ENCODE assay signal across 2 cellular contexts in the genomic region with DNA sequence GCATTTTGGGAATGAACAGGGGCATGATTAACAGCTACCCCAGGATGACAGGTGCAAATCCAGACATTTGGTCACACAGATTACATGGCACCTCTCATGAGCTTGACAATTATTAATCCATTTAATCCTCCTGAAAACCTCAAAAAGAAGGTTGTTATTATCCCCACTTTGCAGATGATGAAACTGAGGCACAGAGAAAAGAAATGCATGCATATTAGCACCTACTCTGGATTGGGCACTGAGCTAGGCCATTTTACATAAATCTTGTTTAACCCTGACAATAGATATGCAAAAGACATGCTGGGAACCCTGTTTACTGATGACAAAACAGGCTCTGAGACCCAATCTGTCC.
TF ChIP-seq lines count a peak whose summit lies in the region.

No MANE protein-coding gene starts in this region.

TF ChIP-seq in GM23338, 12 proteins besides CTCF, POLR2A, EP300 and RAD21:
- no peak for TF ChIP-seq STAT1 (IDR thresholded peaks at IDR 0.05; ENCODE audit: unreplicated experiment)
- no peak for TF ChIP-seq EZH2phosphoT487 (IDR thresholded peaks at IDR 0.05; ENCODE audit: unreplicated experiment)
- no peak for TF ChIP-seq POLR2AphosphoS5 (IDR thresholded peaks at IDR 0.05; ENCODE audit: low read depth)
- TF ChIP-seq, protein P1, sequence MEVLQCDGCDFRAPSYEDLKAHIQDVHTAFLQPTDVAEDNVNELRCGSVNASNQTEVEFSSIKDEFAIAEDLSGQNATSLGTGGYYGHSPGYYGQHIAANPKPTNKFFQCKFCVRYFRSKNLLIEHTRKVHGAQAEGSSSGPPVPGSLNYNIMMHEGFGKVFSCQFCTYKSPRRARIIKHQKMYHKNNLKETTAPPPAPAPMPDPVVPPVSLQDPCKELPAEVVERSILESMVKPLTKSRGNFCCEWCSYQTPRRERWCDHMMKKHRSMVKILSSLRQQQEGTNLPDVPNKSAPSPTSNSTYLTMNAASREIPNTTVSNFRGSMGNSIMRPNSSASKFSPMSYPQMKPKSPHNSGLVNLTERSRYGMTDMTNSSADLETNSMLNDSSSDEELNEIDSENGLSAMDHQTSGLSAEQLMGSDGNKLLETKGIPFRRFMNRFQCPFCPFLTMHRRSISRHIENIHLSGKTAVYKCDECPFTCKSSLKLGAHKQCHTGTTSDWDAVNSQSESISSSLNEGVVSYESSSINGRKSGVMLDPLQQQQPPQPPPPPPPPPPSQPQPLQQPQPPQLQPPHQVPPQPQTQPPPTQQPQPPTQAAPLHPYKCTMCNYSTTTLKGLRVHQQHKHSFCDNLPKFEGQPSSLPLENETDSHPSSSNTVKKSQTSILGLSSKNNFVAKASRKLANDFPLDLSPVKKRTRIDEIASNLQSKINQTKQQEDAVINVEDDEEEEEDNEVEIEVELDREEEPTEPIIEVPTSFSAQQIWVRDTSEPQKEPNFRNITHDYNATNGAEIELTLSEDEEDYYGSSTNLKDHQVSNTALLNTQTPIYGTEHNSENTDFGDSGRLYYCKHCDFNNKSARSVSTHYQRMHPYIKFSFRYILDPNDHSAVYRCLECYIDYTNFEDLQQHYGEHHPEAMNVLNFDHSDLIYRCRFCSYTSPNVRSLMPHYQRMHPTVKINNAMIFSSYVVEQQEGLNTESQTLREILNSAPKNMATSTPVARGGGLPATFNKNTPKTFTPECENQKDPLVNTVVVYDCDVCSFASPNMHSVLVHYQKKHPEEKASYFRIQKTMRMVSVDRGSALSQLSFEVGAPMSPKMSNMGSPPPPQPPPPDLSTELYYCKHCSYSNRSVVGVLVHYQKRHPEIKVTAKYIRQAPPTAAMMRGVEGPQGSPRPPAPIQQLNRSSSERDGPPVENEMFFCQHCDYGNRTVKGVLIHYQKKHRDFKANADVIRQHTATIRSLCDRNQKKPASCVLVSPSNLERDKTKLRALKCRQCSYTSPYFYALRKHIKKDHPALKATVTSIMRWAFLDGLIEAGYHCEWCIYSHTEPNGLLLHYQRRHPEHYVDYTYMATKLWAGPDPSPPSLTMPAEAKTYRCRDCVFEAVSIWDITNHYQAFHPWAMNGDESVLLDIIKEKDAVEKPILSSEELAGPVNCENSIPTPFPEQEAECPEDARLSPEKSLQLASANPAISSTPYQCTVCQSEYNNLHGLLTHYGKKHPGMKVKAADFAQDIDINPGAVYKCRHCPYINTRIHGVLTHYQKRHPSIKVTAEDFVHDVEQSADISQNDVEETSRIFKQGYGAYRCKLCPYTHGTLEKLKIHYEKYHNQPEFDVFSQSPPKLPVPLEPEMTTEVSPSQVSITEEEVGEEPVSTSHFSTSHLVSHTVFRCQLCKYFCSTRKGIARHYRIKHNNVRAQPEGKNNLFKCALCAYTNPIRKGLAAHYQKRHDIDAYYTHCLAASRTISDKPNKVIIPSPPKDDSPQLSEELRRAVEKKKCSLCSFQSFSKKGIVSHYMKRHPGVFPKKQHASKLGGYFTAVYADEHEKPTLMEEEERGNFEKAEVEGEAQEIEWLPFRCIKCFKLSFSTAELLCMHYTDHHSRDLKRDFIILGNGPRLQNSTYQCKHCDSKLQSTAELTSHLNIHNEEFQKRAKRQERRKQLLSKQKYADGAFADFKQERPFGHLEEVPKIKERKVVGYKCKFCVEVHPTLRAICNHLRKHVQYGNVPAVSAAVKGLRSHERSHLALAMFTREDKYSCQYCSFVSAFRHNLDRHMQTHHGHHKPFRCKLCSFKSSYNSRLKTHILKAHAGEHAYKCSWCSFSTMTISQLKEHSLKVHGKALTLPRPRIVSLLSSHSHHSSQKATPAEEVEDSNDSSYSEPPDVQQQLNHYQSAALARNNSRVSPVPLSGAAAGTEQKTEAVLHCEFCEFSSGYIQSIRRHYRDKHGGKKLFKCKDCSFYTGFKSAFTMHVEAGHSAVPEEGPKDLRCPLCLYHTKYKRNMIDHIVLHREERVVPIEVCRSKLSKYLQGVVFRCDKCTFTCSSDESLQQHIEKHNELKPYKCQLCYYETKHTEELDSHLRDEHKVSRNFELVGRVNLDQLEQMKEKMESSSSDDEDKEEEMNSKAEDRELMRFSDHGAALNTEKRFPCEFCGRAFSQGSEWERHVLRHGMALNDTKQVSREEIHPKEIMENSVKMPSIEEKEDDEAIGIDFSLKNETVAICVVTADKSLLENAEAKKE (CRISPR knock-in tag; IDR thresholded peaks at IDR 0.05), result no peak
- no peak for TF ChIP-seq ZNF331 (CRISPR knock-in tag; IDR thresholded peaks at IDR 0.05; ENCODE audit: low read depth)
- no peak for TF ChIP-seq JUNB (IDR thresholded peaks at IDR 0.05; ENCODE audit: unreplicated experiment)
- no peak for TF ChIP-seq CREB1 (CRISPR knock-in tag; IDR thresholded peaks at IDR 0.05; ENCODE audit: low read depth)
- no peak for TF ChIP-seq NANOG (IDR thresholded peaks at IDR 0.05; ENCODE audit: borderline replicate concordance)
- TF ChIP-seq, protein P2, sequence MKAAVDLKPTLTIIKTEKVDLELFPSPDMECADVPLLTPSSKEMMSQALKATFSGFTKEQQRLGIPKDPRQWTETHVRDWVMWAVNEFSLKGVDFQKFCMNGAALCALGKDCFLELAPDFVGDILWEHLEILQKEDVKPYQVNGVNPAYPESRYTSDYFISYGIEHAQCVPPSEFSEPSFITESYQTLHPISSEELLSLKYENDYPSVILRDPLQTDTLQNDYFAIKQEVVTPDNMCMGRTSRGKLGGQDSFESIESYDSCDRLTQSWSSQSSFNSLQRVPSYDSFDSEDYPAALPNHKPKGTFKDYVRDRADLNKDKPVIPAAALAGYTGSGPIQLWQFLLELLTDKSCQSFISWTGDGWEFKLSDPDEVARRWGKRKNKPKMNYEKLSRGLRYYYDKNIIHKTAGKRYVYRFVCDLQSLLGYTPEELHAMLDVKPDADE (IDR thresholded peaks at IDR 0.05), result no peak

TF ChIP-seq in H1, 55 proteins besides CTCF, POLR2A, EP300 and RAD21:
- TF ChIP-seq, protein P3, sequence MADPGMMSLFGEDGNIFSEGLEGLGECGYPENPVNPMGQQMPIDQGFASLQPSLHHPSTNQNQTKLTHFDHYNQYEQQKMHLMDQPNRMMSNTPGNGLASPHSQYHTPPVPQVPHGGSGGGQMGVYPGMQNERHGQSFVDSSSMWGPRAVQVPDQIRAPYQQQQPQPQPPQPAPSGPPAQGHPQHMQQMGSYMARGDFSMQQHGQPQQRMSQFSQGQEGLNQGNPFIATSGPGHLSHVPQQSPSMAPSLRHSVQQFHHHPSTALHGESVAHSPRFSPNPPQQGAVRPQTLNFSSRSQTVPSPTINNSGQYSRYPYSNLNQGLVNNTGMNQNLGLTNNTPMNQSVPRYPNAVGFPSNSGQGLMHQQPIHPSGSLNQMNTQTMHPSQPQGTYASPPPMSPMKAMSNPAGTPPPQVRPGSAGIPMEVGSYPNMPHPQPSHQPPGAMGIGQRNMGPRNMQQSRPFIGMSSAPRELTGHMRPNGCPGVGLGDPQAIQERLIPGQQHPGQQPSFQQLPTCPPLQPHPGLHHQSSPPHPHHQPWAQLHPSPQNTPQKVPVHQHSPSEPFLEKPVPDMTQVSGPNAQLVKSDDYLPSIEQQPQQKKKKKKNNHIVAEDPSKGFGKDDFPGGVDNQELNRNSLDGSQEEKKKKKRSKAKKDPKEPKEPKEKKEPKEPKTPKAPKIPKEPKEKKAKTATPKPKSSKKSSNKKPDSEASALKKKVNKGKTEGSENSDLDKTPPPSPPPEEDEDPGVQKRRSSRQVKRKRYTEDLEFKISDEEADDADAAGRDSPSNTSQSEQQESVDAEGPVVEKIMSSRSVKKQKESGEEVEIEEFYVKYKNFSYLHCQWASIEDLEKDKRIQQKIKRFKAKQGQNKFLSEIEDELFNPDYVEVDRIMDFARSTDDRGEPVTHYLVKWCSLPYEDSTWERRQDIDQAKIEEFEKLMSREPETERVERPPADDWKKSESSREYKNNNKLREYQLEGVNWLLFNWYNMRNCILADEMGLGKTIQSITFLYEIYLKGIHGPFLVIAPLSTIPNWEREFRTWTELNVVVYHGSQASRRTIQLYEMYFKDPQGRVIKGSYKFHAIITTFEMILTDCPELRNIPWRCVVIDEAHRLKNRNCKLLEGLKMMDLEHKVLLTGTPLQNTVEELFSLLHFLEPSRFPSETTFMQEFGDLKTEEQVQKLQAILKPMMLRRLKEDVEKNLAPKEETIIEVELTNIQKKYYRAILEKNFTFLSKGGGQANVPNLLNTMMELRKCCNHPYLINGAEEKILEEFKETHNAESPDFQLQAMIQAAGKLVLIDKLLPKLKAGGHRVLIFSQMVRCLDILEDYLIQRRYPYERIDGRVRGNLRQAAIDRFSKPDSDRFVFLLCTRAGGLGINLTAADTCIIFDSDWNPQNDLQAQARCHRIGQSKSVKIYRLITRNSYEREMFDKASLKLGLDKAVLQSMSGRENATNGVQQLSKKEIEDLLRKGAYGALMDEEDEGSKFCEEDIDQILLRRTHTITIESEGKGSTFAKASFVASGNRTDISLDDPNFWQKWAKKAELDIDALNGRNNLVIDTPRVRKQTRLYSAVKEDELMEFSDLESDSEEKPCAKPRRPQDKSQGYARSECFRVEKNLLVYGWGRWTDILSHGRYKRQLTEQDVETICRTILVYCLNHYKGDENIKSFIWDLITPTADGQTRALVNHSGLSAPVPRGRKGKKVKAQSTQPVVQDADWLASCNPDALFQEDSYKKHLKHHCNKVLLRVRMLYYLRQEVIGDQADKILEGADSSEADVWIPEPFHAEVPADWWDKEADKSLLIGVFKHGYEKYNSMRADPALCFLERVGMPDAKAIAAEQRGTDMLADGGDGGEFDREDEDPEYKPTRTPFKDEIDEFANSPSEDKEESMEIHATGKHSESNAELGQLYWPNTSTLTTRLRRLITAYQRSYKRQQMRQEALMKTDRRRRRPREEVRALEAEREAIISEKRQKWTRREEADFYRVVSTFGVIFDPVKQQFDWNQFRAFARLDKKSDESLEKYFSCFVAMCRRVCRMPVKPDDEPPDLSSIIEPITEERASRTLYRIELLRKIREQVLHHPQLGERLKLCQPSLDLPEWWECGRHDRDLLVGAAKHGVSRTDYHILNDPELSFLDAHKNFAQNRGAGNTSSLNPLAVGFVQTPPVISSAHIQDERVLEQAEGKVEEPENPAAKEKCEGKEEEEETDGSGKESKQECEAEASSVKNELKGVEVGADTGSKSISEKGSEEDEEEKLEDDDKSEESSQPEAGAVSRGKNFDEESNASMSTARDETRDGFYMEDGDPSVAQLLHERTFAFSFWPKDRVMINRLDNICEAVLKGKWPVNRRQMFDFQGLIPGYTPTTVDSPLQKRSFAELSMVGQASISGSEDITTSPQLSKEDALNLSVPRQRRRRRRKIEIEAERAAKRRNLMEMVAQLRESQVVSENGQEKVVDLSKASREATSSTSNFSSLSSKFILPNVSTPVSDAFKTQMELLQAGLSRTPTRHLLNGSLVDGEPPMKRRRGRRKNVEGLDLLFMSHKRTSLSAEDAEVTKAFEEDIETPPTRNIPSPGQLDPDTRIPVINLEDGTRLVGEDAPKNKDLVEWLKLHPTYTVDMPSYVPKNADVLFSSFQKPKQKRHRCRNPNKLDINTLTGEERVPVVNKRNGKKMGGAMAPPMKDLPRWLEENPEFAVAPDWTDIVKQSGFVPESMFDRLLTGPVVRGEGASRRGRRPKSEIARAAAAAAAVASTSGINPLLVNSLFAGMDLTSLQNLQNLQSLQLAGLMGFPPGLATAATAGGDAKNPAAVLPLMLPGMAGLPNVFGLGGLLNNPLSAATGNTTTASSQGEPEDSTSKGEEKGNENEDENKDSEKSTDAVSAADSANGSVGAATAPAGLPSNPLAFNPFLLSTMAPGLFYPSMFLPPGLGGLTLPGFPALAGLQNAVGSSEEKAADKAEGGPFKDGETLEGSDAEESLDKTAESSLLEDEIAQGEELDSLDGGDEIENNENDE (IDR thresholded peaks at IDR 0.05; ENCODE audit: insufficient replicate concordance, low read length), result no peak
- TF ChIP-seq KDM4A (IDR thresholded peaks at IDR 0.05; ENCODE audit: low read depth, low read length, severe bottlenecking), result no peak
- no peak for TF ChIP-seq JUN (IDR thresholded peaks at IDR 0.05; ENCODE audit: low read depth, low read length)
- TF ChIP-seq FOSL1 (IDR thresholded peaks at IDR 0.05; ENCODE audit: insufficient read depth, low read depth, low read length), result no peak
- no peak for TF ChIP-seq TCF12 (IDR thresholded peaks at IDR 0.05; ENCODE audit: low read depth, low read length)
- 0 out of 4 replicates have a peak, but pooled peaks of 1 of the 2 experiments have one; percentile 55 for TF ChIP-seq HDAC2 (IDR thresholded peaks at IDR 0.05; ENCODE audit: borderline replicate concordance in 1 of 2, low read depth in 2 of 2, low read length in 2 of 2)
- no peak for TF ChIP-seq SP4 (IDR thresholded peaks at IDR 0.05; ENCODE audit: low read length)
- TF ChIP-seq GABPA (IDR thresholded peaks at IDR 0.05; ENCODE audit: borderline replicate concordance, insufficient read depth, low read length), result no peak
- TF ChIP-seq KDM1A (IDR thresholded peaks at IDR 0.05; ENCODE audit: borderline replicate concordance, low read length), result peak; percentile 92
TF ChIP-seq in H1: peak in this region for 2.
